In the genomic region with DNA sequence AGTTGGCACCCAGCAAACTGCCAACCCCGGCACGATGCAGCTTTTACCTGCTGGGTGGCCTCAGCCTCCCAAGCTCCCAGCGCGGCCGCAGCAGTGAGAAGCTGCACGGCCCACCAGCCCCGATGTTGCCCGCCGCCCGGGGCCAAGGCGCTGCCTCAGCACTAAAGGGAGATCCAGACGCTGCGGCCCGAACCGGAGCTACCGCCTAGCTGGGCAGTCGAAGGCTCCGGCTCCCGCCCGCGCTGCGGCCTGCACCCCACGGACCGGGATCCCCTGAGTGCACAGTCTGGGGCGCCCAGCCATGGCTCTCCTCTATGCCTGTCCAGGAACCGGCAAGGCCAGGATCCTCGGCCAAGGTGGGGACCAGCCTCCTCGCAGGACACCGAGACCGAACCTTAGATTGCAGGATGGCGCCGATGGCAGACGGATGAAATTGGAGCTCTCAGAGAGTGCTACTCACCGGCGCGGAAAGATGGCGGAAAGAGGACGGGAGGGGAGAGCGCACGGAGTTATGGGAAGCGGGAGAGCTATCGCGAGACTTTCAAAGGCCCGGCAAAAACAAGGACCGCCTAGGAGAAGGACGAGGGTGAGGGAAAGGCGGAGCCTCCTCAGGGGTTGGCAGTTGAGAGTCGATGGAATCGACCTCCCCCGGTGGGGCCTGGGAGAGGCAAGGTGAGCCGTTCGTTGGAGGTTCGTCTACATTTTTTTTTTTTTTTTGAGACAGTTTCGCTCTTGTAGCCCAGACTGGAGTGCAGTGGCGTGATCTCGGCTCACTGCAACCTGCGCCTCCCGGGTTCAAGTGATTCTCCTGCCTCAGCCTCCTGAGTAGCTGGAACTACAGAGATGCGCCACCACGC, we compare ENCODE assay signal across 1 cellular context.
TF ChIP-seq lines count a peak whose summit lies in the region.

A gene (minus strand): TSS at position 485 of the 857 bp plus-strand sequence. CDS start 1,221 bp downstream, outside the sequence.

TF ChIP-seq in HepG2, 621 proteins besides CTCF, POLR2A, EP300 and RAD21 (continued from another document and continues in another):
- TF ChIP-seq, protein P1, sequence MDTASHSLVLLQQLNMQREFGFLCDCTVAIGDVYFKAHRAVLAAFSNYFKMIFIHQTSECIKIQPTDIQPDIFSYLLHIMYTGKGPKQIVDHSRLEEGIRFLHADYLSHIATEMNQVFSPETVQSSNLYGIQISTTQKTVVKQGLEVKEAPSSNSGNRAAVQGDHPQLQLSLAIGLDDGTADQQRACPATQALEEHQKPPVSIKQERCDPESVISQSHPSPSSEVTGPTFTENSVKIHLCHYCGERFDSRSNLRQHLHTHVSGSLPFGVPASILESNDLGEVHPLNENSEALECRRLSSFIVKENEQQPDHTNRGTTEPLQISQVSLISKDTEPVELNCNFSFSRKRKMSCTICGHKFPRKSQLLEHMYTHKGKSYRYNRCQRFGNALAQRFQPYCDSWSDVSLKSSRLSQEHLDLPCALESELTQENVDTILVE (CRISPR knock-in tag; IDR thresholded peaks at IDR 0.05): peak; percentile 94; the same call in 1 of the 2 replicates
- TF ChIP-seq, protein P2, sequence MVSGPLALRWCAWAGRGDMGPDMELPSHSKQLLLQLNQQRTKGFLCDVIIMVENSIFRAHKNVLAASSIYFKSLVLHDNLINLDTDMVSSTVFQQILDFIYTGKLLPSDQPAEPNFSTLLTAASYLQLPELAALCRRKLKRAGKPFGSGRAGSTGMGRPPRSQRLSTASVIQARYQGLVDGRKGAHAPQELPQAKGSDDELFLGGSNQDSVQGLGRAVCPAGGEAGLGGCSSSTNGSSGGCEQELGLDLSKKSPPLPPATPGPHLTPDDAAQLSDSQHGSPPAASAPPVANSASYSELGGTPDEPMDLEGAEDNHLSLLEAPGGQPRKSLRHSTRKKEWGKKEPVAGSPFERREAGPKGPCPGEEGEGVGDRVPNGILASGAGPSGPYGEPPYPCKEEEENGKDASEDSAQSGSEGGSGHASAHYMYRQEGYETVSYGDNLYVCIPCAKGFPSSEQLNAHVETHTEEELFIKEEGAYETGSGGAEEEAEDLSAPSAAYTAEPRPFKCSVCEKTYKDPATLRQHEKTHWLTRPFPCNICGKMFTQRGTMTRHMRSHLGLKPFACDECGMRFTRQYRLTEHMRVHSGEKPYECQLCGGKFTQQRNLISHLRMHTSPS (CRISPR knock-in tag; IDR thresholded peaks at IDR 0.05; ENCODE audit: low read depth): no peak; the same call in 1 of the 2 replicates
- TF ChIP-seq, protein P3, sequence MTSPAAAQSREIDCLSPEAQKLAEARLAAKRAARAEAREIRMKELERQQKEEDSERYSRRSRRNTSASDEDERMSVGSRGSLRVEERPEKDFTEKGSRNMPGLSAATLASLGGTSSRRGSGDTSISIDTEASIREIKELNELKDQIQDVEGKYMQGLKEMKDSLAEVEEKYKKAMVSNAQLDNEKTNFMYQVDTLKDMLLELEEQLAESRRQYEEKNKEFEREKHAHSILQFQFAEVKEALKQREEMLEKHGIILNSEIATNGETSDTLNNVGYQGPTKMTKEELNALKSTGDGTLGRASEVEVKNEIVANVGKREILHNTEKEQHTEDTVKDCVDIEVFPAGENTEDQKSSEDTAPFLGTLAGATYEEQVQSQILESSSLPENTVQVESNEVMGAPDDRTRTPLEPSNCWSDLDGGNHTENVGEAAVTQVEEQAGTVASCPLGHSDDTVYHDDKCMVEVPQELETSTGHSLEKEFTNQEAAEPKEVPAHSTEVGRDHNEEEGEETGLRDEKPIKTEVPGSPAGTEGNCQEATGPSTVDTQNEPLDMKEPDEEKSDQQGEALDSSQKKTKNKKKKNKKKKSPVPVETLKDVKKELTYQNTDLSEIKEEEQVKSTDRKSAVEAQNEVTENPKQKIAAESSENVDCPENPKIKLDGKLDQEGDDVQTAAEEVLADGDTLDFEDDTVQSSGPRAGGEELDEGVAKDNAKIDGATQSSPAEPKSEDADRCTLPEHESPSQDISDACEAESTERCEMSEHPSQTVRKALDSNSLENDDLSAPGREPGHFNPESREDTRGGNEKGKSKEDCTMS (CRISPR knock-in tag; conservative IDR thresholded peaks at IDR 0.05): peak; percentile 72
- TF ChIP-seq MTA1 (CRISPR knock-in tag; IDR thresholded peaks at IDR 0.05; ENCODE audit: borderline replicate concordance) (0 out of 2 replicates have a peak, but pooled peaks have one; percentile 60), FOXA1 (IDR thresholded peaks at IDR 0.05) (no peak), FOXA1 (CRISPR knock-in tag; IDR thresholded peaks at IDR 0.05) (no peak), HHEX (CRISPR knock-in tag; IDR thresholded peaks at IDR 0.05) (peak; percentile 48), SNRNP70 (IDR thresholded peaks at IDR 0.05; ENCODE audit: low read depth, low read length) (no peak), ZBTB3 (CRISPR knock-in tag; IDR thresholded peaks at IDR 0.05; ENCODE audit: borderline replicate concordance, low read depth) (peak; percentile 87), ZNF766 (CRISPR knock-in tag; IDR thresholded peaks at IDR 0.05; ENCODE audit: borderline replicate concordance) (peak; percentile 90), POLR2AphosphoS2 (IDR thresholded peaks at IDR 0.05; ENCODE audit: low read depth, low read length) (peak; percentile 98), SOX13 (IDR thresholded peaks at IDR 0.05) (peak; percentile 84; the same call in 1 of the 2 replicates), SOX13 (CRISPR knock-in tag; conservative IDR thresholded peaks at IDR 0.05 in 1 of 2, IDR thresholded peaks at IDR 0.05 in 1 of 2) (no peak), RFX3 (CRISPR knock-in tag; IDR thresholded peaks at IDR 0.05) (no peak), ZNF224 (CRISPR knock-in tag; IDR thresholded peaks at IDR 0.05) (peak; percentile 99), KDM5A (IDR thresholded peaks at IDR 0.05; ENCODE audit: borderline replicate concordance, low read length) (peak; percentile 92), ZNF709 (CRISPR knock-in tag; IDR thresholded peaks at IDR 0.05) (peak; percentile 99), NBN (conservative IDR thresholded peaks at IDR 0.05) (no peak)
- TF ChIP-seq, protein P4, sequence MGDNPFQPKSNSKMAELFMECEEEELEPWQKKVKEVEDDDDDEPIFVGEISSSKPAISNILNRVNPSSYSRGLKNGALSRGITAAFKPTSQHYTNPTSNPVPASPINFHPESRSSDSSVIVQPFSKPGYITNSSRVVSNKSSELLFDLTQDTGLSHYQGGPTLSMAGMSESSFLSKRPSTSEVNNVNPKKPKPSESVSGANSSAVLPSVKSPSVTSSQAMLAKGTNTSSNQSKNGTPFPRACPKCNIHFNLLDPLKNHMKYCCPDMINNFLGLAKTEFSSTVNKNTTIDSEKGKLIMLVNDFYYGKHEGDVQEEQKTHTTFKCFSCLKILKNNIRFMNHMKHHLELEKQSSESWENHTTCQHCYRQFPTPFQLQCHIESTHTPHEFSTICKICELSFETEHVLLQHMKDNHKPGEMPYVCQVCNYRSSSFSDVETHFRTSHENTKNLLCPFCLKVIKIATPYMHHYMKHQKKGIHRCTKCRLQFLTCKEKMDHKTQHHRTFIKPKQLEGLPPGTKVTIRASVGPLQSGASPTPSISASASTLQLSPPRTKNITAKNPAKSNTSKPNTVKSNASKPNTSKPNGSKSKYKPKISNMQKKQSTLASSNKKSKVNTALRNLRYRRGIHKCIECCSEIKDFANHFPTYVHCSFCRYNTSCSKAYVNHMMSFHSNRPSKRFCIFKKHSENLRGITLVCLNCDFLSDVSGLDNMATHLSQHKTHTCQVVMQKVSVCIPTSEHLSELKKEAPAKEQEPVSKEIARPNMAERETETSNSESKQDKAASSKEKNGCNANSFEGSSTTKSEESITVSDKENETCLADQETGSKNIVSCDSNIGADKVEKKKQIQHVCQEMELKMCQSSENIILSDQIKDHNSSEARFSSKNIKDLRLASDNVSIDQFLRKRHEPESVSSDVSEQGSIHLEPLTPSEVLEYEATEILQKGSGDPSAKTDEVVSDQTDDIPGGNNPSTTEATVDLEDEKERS (CRISPR knock-in tag; IDR thresholded peaks at IDR 0.05): peak; percentile 93
- TF ChIP-seq, protein P5, sequence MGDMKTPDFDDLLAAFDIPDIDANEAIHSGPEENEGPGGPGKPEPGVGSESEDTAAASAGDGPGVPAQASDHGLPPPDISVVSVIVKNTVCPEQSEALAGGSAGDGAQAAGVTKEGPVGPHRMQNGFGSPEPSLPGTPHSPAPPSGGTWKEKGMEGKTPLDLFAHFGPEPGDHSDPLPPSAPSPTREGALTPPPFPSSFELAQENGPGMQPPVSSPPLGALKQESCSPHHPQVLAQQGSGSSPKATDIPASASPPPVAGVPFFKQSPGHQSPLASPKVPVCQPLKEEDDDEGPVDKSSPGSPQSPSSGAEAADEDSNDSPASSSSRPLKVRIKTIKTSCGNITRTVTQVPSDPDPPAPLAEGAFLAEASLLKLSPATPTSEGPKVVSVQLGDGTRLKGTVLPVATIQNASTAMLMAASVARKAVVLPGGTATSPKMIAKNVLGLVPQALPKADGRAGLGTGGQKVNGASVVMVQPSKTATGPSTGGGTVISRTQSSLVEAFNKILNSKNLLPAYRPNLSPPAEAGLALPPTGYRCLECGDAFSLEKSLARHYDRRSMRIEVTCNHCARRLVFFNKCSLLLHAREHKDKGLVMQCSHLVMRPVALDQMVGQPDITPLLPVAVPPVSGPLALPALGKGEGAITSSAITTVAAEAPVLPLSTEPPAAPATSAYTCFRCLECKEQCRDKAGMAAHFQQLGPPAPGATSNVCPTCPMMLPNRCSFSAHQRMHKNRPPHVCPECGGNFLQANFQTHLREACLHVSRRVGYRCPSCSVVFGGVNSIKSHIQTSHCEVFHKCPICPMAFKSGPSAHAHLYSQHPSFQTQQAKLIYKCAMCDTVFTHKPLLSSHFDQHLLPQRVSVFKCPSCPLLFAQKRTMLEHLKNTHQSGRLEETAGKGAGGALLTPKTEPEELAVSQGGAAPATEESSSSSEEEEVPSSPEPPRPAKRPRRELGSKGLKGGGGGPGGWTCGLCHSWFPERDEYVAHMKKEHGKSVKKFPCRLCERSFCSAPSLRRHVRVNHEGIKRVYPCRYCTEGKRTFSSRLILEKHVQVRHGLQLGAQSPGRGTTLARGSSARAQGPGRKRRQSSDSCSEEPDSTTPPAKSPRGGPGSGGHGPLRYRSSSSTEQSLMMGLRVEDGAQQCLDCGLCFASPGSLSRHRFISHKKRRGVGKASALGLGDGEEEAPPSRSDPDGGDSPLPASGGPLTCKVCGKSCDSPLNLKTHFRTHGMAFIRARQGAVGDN (CRISPR knock-in tag; IDR thresholded peaks at IDR 0.05): peak; percentile 97
- TF ChIP-seq, protein P6, sequence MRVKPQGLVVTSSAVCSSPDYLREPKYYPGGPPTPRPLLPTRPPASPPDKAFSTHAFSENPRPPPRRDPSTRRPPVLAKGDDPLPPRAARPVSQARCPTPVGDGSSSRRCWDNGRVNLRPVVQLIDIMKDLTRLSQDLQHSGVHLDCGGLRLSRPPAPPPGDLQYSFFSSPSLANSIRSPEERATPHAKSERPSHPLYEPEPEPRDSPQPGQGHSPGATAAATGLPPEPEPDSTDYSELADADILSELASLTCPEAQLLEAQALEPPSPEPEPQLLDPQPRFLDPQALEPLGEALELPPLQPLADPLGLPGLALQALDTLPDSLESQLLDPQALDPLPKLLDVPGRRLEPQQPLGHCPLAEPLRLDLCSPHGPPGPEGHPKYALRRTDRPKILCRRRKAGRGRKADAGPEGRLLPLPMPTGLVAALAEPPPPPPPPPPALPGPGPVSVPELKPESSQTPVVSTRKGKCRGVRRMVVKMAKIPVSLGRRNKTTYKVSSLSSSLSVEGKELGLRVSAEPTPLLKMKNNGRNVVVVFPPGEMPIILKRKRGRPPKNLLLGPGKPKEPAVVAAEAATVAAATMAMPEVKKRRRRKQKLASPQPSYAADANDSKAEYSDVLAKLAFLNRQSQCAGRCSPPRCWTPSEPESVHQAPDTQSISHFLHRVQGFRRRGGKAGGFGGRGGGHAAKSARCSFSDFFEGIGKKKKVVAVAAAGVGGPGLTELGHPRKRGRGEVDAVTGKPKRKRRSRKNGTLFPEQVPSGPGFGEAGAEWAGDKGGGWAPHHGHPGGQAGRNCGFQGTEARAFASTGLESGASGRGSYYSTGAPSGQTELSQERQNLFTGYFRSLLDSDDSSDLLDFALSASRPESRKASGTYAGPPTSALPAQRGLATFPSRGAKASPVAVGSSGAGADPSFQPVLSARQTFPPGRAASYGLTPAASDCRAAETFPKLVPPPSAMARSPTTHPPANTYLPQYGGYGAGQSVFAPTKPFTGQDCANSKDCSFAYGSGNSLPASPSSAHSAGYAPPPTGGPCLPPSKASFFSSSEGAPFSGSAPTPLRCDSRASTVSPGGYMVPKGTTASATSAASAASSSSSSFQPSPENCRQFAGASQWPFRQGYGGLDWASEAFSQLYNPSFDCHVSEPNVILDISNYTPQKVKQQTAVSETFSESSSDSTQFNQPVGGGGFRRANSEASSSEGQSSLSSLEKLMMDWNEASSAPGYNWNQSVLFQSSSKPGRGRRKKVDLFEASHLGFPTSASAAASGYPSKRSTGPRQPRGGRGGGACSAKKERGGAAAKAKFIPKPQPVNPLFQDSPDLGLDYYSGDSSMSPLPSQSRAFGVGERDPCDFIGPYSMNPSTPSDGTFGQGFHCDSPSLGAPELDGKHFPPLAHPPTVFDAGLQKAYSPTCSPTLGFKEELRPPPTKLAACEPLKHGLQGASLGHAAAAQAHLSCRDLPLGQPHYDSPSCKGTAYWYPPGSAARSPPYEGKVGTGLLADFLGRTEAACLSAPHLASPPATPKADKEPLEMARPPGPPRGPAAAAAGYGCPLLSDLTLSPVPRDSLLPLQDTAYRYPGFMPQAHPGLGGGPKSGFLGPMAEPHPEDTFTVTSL (CRISPR knock-in tag; IDR thresholded peaks at IDR 0.05; ENCODE audit: borderline replicate concordance): peak; percentile 71
- TF ChIP-seq, protein P7, sequence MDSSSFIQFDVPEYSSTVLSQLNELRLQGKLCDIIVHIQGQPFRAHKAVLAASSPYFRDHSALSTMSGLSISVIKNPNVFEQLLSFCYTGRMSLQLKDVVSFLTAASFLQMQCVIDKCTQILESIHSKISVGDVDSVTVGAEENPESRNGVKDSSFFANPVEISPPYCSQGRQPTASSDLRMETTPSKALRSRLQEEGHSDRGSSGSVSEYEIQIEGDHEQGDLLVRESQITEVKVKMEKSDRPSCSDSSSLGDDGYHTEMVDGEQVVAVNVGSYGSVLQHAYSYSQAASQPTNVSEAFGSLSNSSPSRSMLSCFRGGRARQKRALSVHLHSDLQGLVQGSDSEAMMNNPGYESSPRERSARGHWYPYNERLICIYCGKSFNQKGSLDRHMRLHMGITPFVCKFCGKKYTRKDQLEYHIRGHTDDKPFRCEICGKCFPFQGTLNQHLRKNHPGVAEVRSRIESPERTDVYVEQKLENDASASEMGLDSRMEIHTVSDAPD (CRISPR knock-in tag; IDR thresholded peaks at IDR 0.05): peak; percentile 76; the same call in 1 of the 2 replicates
- TF ChIP-seq, protein P8, sequence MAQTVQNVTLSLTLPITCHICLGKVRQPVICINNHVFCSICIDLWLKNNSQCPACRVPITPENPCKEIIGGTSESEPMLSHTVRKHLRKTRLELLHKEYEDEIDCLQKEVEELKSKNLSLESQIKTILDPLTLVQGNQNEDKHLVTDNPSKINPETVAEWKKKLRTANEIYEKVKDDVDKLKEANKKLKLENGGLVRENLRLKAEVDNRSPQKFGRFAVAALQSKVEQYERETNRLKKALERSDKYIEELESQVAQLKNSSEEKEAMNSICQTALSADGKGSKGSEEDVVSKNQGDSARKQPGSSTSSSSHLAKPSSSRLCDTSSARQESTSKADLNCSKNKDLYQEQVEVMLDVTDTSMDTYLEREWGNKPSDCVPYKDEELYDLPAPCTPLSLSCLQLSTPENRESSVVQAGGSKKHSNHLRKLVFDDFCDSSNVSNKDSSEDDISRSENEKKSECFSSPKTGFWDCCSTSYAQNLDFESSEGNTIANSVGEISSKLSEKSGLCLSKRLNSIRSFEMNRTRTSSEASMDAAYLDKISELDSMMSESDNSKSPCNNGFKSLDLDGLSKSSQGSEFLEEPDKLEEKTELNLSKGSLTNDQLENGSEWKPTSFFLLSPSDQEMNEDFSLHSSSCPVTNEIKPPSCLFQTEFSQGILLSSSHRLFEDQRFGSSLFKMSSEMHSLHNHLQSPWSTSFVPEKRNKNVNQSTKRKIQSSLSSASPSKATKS (CRISPR knock-in tag; IDR thresholded peaks at IDR 0.05): no peak
